ENCODE assay signal across 9 cellular contexts in genomic region chr1:162632743-162633326, GRCh38. TPM values are rescaled to one million over a fixed set of nuclear protein-coding genes. Genes with fewer than 3 reads are reported as not detected.
A peak's percentile ranks its signal among the peaks of the same experiment; 100 is the strongest.
DNase-seq lines count a peak whose midpoint lies in the region; ATAC-seq, FAIRE-seq and TF ChIP-seq lines count a peak whose summit lies in the region.
"Had no signal": no experiment of that assay in that cellular context is flagged by ENCODE, and none has a peak within 500 bp of the region (broad histone marks: within the 10 kb centered on the region; RNA-seq: fewer than 3 reads in every experiment).

No MANE protein-coding gene starts in this region.

- H3K27ac ChIP-seq in endothelial cell of umbilical vein (ENCODE audit: insufficient read depth, low read depth, low read length): peak overlapping the region; percentile 69
- peak overlapping the region; percentile 22 to 95 for H3K27ac ChIP-seq in aorta (ENCODE audit: low read depth in 1 of 2, low read length in 2 of 2)

- POLR2A ChIA-PET in activated naive CD8-positive, alpha-beta T cell treated with anti-CD3 and anti-CD28 coated beads, Interleukin-2, amount 10 ng/mL, durations not matched to agents 7 days and 5 days (lab: Charles Lee): no interaction called here
- POLR2A ChIA-PET in endothelial cell of umbilical vein (lab: Charles Lee): interaction anchor here (0.6 to 1.1 kb wide), 3 partner anchors 58 to 238 kb away, joined by 3 to 4 read pairs (median 3); no protein-coding TSS in a partner anchor

- H3K27me3 ChIP-seq in endothelial cell of umbilical vein (ENCODE audit: control insufficient read depth in 2 of 2, insufficient read depth in 2 of 2, low read length in 2 of 2) (no peaks in the 10 kb centered on the region), mucosa of stomach (ENCODE audit: control insufficient read depth, insufficient read depth, low read length) (no peaks in the 10 kb centered on the region), aorta (ENCODE audit: control insufficient read depth in 1 of 2, insufficient read depth in 2 of 2, low read length in 1 of 2) (no peaks in the 10 kb centered on the region)

- no peak for TF ChIP-seq POLR2A in endothelial cell of umbilical vein (IDR thresholded peaks at IDR 0.05; ENCODE audit: low read depth, low read length)

- CTCF ChIA-PET in endothelial cell of umbilical vein (lab: Charles Lee): interaction anchor here (0.8 to 5.2 kb wide), 15 partner anchors 9 to 683 kb away, joined by 3 to 41 read pairs (median 5); no protein-coding TSS in a partner anchor

- H3K9ac ChIP-seq in endothelial cell of umbilical vein (replicated peaks; ENCODE audit: extremely low read depth, insufficient read depth, low read length): peak overlapping the region; percentile 82
- peak overlapping the region; percentile 26 for H3K9ac ChIP-seq in mucosa of stomach (ENCODE audit: low read length)

- no peaks in the 10 kb centered on the region for H3K9me3 Mint-ChIP-seq in activated naive CD8-positive, alpha-beta T cell treated with anti-CD3 and anti-CD28 coated beads, Interleukin-2, amount 10 ng/mL, durations not matched to agents 7 days and 5 days
- no peaks in the 10 kb centered on the region for H3K9me3 Mint-ChIP-seq in activated naive CD8-positive, alpha-beta T cell treated with anti-CD3 and anti-CD28 coated beads for 36 hours

- H3K36me3 ChIP-seq in endothelial cell of umbilical vein (ENCODE audit: control insufficient read depth in 2 of 2, extremely low read depth in 1 of 2, insufficient read depth in 2 of 2, low read length in 2 of 2) (no peaks in the 10 kb centered on the region), mucosa of stomach (ENCODE audit: control insufficient read depth, insufficient read depth, low read length) (no peaks in the 10 kb centered on the region), aorta (ENCODE audit: control insufficient read depth in 1 of 2, insufficient read depth in 2 of 2, low read length in 1 of 2) (no peaks in the 10 kb centered on the region)

- WGBS in aorta, 2 donors: 7 to 9% methylated on average over 5 of the region's 5 CpGs

- H3K4me2 ChIP-seq in endothelial cell of umbilical vein (ENCODE audit: insufficient read depth, low read length): peak overlapping the region; percentile 94

- no peaks in the 10 kb centered on the region for H3K4me1 Mint-ChIP-seq in activated naive CD8-positive, alpha-beta T cell treated with anti-CD3 and anti-CD28 coated beads, Interleukin-2, amount 10 ng/mL, durations not matched to agents 7 days and 5 days
- peaks cover 2% of the 10 kb centered on the region for H3K4me1 Mint-ChIP-seq in activated naive CD8-positive, alpha-beta T cell treated with anti-CD3 and anti-CD28 coated beads for 36 hours

- H3K4me3 ChIP-seq in endothelial cell of umbilical vein (replicated peaks in 1 of 3; ENCODE audit: insufficient read depth in 1 of 3, low read depth in 1 of 3, low read length in 3 of 3) (peak overlapping the region; percentile 51 to 94 (median 81)), mucosa of stomach (ENCODE audit: low read length) (no peak overlapping the region), aorta (ENCODE audit: low read length in 2 of 2) (peak overlapping the region; percentile 66 to 99)

- peaks cover 58% of the 10 kb centered on the region for H3K4me1 ChIP-seq in endothelial cell of umbilical vein (ENCODE audit: control insufficient read depth, extremely low read depth, insufficient read depth, low read length)
- H3K4me1 ChIP-seq in mucosa of stomach (ENCODE audit: control insufficient read depth, insufficient read depth, low read length): no peaks in the 10 kb centered on the region
- peaks cover 12 to 17% of the 10 kb centered on the region in 2 donors for H3K4me1 ChIP-seq in aorta (ENCODE audit: control insufficient read depth in 1 of 2, insufficient read depth in 2 of 2, low read length in 2 of 2)

- dilution Hi-C loops in endothelial cell of umbilical vein (cut with MboI; ENCODE audit: extremely low pct_ligation_motif_present, low sequenced_read_pairs): no loop called here

- BruUV-seq in endothelial cell of umbilical vein (replicated peaks; lab: Mats Ljungman, UMichigan): TSS peak; percentile 70

- TF ChIP-seq CTCF in endothelial cell of umbilical vein (IDR thresholded peaks at IDR 0.05; ENCODE audit: extremely low read depth in 1 of 2, insufficient read depth in 1 of 2, low read depth in 1 of 2, low read length in 2 of 2): no peak

- peak; percentile 68 for FAIRE-seq in endothelial cell of umbilical vein (lab: Jason Lieb, UNC)

- H3K36me3 Mint-ChIP-seq in activated naive CD8-positive, alpha-beta T cell treated with anti-CD3 and anti-CD28 coated beads, Interleukin-2, amount 10 ng/mL, durations not matched to agents 7 days and 5 days: no peaks in the 10 kb centered on the region
- H3K36me3 Mint-ChIP-seq in activated naive CD8-positive, alpha-beta T cell treated with anti-CD3 and anti-CD28 coated beads for 36 hours: no peaks in the 10 kb centered on the region

- H3K27ac Mint-ChIP-seq in activated naive CD8-positive, alpha-beta T cell treated with anti-CD3 and anti-CD28 coated beads, Interleukin-2, amount 10 ng/mL, durations not matched to agents 7 days and 5 days: peak overlapping the region; percentile 18
- no peak overlapping the region for H3K27ac Mint-ChIP-seq in activated naive CD8-positive, alpha-beta T cell treated with anti-CD3 and anti-CD28 coated beads for 36 hours

- H4K20me1 ChIP-seq in endothelial cell of umbilical vein (replicated peaks; ENCODE audit: control insufficient read depth, extremely low read depth, insufficient read depth, low read length): no peaks in the 10 kb centered on the region

- H3K4me3 Mint-ChIP-seq in activated naive CD8-positive, alpha-beta T cell treated with anti-CD3 and anti-CD28 coated beads, Interleukin-2, amount 10 ng/mL, durations not matched to agents 7 days and 5 days: no peak overlapping the region
- no peak overlapping the region for H3K4me3 Mint-ChIP-seq in activated naive CD8-positive, alpha-beta T cell treated with anti-CD3 and anti-CD28 coated beads for 36 hours

- H3K9me3 ChIP-seq in endothelial cell of umbilical vein (replicated peaks; ENCODE audit: control insufficient read depth, insufficient read depth, low read length) (no peaks in the 10 kb centered on the region), mucosa of stomach (ENCODE audit: control insufficient read depth, low read length) (no peaks in the 10 kb centered on the region), aorta (ENCODE audit: control insufficient read depth, low read length) (no peaks in the 10 kb centered on the region)

- ATAC-seq in activated naive CD8-positive, alpha-beta T cell treated with anti-CD3 and anti-CD28 coated beads, Interleukin-2, amount 10 ng/mL, durations not matched to agents 7 days and 5 days (ENCODE audit: low read depth): no peak
- ATAC-seq in aorta (ENCODE audit: low FRiP score) (no peak), GM18520 (IDR thresholded peaks at IDR 0.05; ENCODE audit: unreplicated experiment) (no peak), HG02588 (IDR thresholded peaks at IDR 0.05; ENCODE audit: unreplicated experiment) (no peak)

- H2AFZ ChIP-seq in endothelial cell of umbilical vein (ENCODE audit: low read depth, low read length): peak overlapping the region; percentile 70

- H3K27me3 Mint-ChIP-seq in activated naive CD8-positive, alpha-beta T cell treated with anti-CD3 and anti-CD28 coated beads, Interleukin-2, amount 10 ng/mL, durations not matched to agents 7 days and 5 days: no peaks in the 10 kb centered on the region
- H3K27me3 Mint-ChIP-seq in activated naive CD8-positive, alpha-beta T cell treated with anti-CD3 and anti-CD28 coated beads for 36 hours: peaks cover 1% of the 10 kb centered on the region

- intact Hi-C loops in endothelial cell of umbilical vein (cut with micrococcal nuclease): loop anchor here (1.0 to 2.0 kb wide), 2 partner anchors 38 to 58 kb away; no protein-coding TSS in a partner anchor
- intact Hi-C loops in aorta (cut with DNase I): loop anchor here in 1 of 2 donors (5.0 kb wide), 2 partner anchors 39 to 99 kb away; no protein-coding TSS in a partner anchor

- no peak for DNase-seq in activated naive CD8-positive, alpha-beta T cell treated with anti-CD3 and anti-CD28 coated beads, Interleukin-2, amount 10 ng/mL, durations not matched to agents 7 days and 5 days
- DNase-seq in activated naive CD8-positive, alpha-beta T cell treated with anti-CD3 and anti-CD28 coated beads for 36 hours: no peak
- DNase-seq in endothelial cell of umbilical vein (ENCODE audit: low read depth, low spot score): peak; percentile 73
- no peak for DNase-seq in aorta
- no peak for DNase-seq in NCI-H1417 treated with DMSO at 0.1 percent for 48 hours (lab: John Stamatoyannopoulos, UW)
- DNase-seq: 8988T had no signal

- H3K9me1 ChIP-seq in endothelial cell of umbilical vein (replicated peaks; ENCODE audit: control insufficient read depth, extremely low read depth, insufficient read depth, low read length): no peaks in the 10 kb centered on the region

- peaks cover 45% of the 10 kb centered on the region for H3K79me2 ChIP-seq in endothelial cell of umbilical vein (ENCODE audit: control insufficient read depth, insufficient read depth, low read length)

TF ChIP-seq in endothelial cell of umbilical vein, 7 proteins besides CTCF, POLR2A, EP300 and RAD21 (continues in another document):
- no peak for TF ChIP-seq MYC (IDR thresholded peaks at IDR 0.05; ENCODE audit: low read depth, low read length)
- TF ChIP-seq FOS (IDR thresholded peaks at IDR 0.05; ENCODE audit: borderline replicate concordance, insufficient read depth, low read length): no peak
- no peak for TF ChIP-seq JUN (IDR thresholded peaks at IDR 0.05; ENCODE audit: borderline replicate concordance, insufficient read depth, insufficient read length, low read depth)
- TF ChIP-seq MAX (IDR thresholded peaks at IDR 0.05; ENCODE audit: insufficient read depth, insufficient read length): no peak
- no peak for TF ChIP-seq POLR2AphosphoS5 (IDR thresholded peaks at IDR 0.05; ENCODE audit: insufficient read depth, low read depth, low read length)

RNA-seq across cellular contexts. Expression of gene DDR2, which starts 0.6 kb away (rescaled TPM):
- total RNA-seq in activated naive CD8-positive, alpha-beta T cell treated with anti-CD3 and anti-CD28 coated beads, Interleukin-2, amount 10 ng/mL, durations not matched to agents 7 days and 5 days: under 1 TPM; 0.14 to 0.34 TPM
- total RNA-seq in activated naive CD8-positive, alpha-beta T cell treated with anti-CD3 and anti-CD28 coated beads for 36 hours: under 1 TPM; 0.19 to 0.38 TPM
- total RNA-seq in endothelial cell of umbilical vein: 22.7 and 30.8 TPM in 2 replicates
- 20.0 and 27.8 TPM in 2 replicates for polyA plus RNA-seq in endothelial cell of umbilical vein
- polyA plus RNA-seq in endothelial cell of umbilical vein (2011; cell fraction: cytosol; rRNA removed): 14.9 and 15.1 TPM in 2 replicates
- 39.0 and 44.2 TPM in 2 replicates for polyA plus RNA-seq in endothelial cell of umbilical vein (2011; cell fraction: nucleus; rRNA removed)
- 22.3 and 27.9 TPM in 2 replicates for polyA plus RNA-seq in endothelial cell of umbilical vein (2012)
- 124 and 127 TPM in 2 replicates for polyA minus RNA-seq in endothelial cell of umbilical vein
- polyA minus RNA-seq in endothelial cell of umbilical vein (2011; cell fraction: cytosol; rRNA and poly(A)+ RNA removed): 1.1 TPM
- polyA minus RNA-seq in endothelial cell of umbilical vein (2011; cell fraction: nucleus; rRNA and poly(A)+ RNA removed): 63.0 and 94.2 TPM in 2 replicates
- 100 to 1,000 TPM; 124 to 146 TPM for total RNA-seq in aorta
- 10 to 100 TPM; 24.8 to 28.5 TPM for polyA plus RNA-seq in aorta

Comparison
In these comparisons a context has a peak if more than half of its experiments do, and no peak if none do; other contexts are left out.
1. RNA of gene DDR2, which starts 0.6 kb away (total RNA-seq): 124 to 146 TPM in aorta and 22.7 to 30.8 TPM in endothelial cell of umbilical vein; 0.19 to 0.38 TPM in activated naive CD8-positive, alpha-beta T cell treated with anti-CD3 and anti-CD28 coated beads for 36 hours and 0.14 to 0.34 TPM in activated naive CD8-positive, alpha-beta T cell treated with anti-CD3 and anti-CD28 coated beads, Interleukin-2, amount 10 ng/mL, durations not matched to agents 7 days and 5 days; every median in the first group is over 10 times any median in the second.